In genomic region chr15:44711356-44712107, GRCh38 we compare ENCODE assay signal across 1 cellular context.
TF ChIP-seq lines count a peak whose summit lies in the region.

Gene B2M (plus strand): TSS chr15:44711517. CDS start chr15:44711547, 30 bp downstream.

TF ChIP-seq in HepG2, 621 proteins besides CTCF, POLR2A, EP300 and RAD21 (continued from another document and continues in another):
- TF ChIP-seq ZBTB4 (CRISPR knock-in tag; IDR thresholded peaks at IDR 0.05; ENCODE audit: borderline replicate concordance), result no peak
- peak; percentile 71; the same call in 1 of the 2 replicates for TF ChIP-seq TGIF2 (CRISPR knock-in tag; IDR thresholded peaks at IDR 0.05)
- TF ChIP-seq RFX3 (CRISPR knock-in tag; IDR thresholded peaks at IDR 0.05), result no peak
- TF ChIP-seq ZNF792 (CRISPR knock-in tag; IDR thresholded peaks at IDR 0.05), result peak; percentile 34
- peak; percentile 96 for TF ChIP-seq SNAPC2 (CRISPR knock-in tag; IDR thresholded peaks at IDR 0.05)
- peak; percentile 48; the same call in 1 of the 2 replicates for TF ChIP-seq TARDBP (CRISPR knock-in tag; IDR thresholded peaks at IDR 0.05)
- no peak for TF ChIP-seq MED8 (CRISPR knock-in tag; IDR thresholded peaks at IDR 0.05; ENCODE audit: insufficient replicate concordance)
- peak; percentile 92 for TF ChIP-seq TAF1 (CRISPR knock-in tag; IDR thresholded peaks at IDR 0.05)
- TF ChIP-seq ZNF234 (CRISPR knock-in tag; conservative IDR thresholded peaks at IDR 0.05), result no peak
- no peak for TF ChIP-seq ZBTB2 (CRISPR knock-in tag; IDR thresholded peaks at IDR 0.05; ENCODE audit: low read depth)
- TF ChIP-seq ZNF407 (CRISPR knock-in tag; IDR thresholded peaks at IDR 0.05; ENCODE audit: not compliant biosample characterization), result peak; percentile 74
- peak; percentile 81 for TF ChIP-seq REPIN1 (CRISPR knock-in tag; IDR thresholded peaks at IDR 0.05; ENCODE audit: borderline replicate concordance, low read depth)
- TF ChIP-seq PHF8 (CRISPR knock-in tag; IDR thresholded peaks at IDR 0.05), result peak; percentile 74
- 0 out of 2 replicates have a peak, but pooled peaks have one; percentile 47 for TF ChIP-seq CREB3 (CRISPR knock-in tag; IDR thresholded peaks at IDR 0.05)
- TF ChIP-seq IKZF5 (CRISPR knock-in tag; IDR thresholded peaks at IDR 0.05), result peak; percentile 65
- no peak for TF ChIP-seq ATF5 (CRISPR knock-in tag; IDR thresholded peaks at IDR 0.05; ENCODE audit: low read depth)
- peak; percentile 47; the same call in 1 of the 2 replicates for TF ChIP-seq ZNF160 (CRISPR knock-in tag; IDR thresholded peaks at IDR 0.05)
- TF ChIP-seq ZNF777 (CRISPR knock-in tag; IDR thresholded peaks at IDR 0.05), result peak; percentile 51; the same call in 1 of the 2 replicates
- TF ChIP-seq CENPT (CRISPR knock-in tag; IDR thresholded peaks at IDR 0.05; ENCODE audit: low read depth), result peak; percentile 74; the same call in 1 of the 2 replicates
- no peak; the same call in 1 of the 2 replicates for TF ChIP-seq ZHX2 (IDR thresholded peaks at IDR 0.05; ENCODE audit: low read depth)
- TF ChIP-seq ZHX2 (CRISPR knock-in tag; IDR thresholded peaks at IDR 0.05; ENCODE audit: borderline replicate concordance), result no peak
- TF ChIP-seq ZSCAN5A (CRISPR knock-in tag; IDR thresholded peaks at IDR 0.05; ENCODE audit: borderline replicate concordance), result 0 out of 2 replicates have a peak, but pooled peaks have one; percentile 29
- TF ChIP-seq MIER3 (CRISPR knock-in tag; IDR thresholded peaks at IDR 0.05; ENCODE audit: borderline replicate concordance), result no peak
- no peak for TF ChIP-seq ATF7 (IDR thresholded peaks at IDR 0.05)
- TF ChIP-seq ATF7 (CRISPR knock-in tag; IDR thresholded peaks at IDR 0.05), result no peak
- no peak; the same call in 1 of the 2 replicates for TF ChIP-seq CBX5 (CRISPR knock-in tag; IDR thresholded peaks at IDR 0.05; ENCODE audit: borderline replicate concordance)
- no peak for TF ChIP-seq ZUFSP (CRISPR knock-in tag; IDR thresholded peaks at IDR 0.05; ENCODE audit: borderline replicate concordance)
- TF ChIP-seq CBFB (CRISPR knock-in tag; IDR thresholded peaks at IDR 0.05), result peak; percentile 71
- no peak for TF ChIP-seq NKX3-1 (CRISPR knock-in tag; IDR thresholded peaks at IDR 0.05)
